Comparison of ENCODE assay signal across 1 cellular context in the genomic region with DNA sequence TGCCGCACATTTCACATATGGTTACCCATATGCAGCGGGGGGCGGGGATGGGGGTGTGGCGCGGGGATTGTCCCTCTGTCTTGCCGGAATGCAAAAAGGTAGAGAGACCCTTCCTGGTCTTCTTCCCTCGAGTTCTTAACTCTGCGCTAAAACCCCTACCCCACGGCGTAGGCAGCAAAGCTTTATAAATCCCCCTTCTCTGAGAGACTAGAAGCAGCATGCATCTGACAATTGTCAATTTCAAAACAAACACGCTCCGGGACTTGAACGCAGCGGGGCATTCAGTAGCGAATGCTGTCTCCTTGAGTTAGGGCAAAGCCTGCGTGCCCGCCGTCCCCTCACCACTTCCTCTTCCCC.
TF ChIP-seq lines count a peak whose summit lies in the region.

No MANE protein-coding gene starts in this region.

TF ChIP-seq in GM23338, 12 proteins besides CTCF, POLR2A, EP300 and RAD21 (continued from another document):
- TF ChIP-seq, protein P1, sequence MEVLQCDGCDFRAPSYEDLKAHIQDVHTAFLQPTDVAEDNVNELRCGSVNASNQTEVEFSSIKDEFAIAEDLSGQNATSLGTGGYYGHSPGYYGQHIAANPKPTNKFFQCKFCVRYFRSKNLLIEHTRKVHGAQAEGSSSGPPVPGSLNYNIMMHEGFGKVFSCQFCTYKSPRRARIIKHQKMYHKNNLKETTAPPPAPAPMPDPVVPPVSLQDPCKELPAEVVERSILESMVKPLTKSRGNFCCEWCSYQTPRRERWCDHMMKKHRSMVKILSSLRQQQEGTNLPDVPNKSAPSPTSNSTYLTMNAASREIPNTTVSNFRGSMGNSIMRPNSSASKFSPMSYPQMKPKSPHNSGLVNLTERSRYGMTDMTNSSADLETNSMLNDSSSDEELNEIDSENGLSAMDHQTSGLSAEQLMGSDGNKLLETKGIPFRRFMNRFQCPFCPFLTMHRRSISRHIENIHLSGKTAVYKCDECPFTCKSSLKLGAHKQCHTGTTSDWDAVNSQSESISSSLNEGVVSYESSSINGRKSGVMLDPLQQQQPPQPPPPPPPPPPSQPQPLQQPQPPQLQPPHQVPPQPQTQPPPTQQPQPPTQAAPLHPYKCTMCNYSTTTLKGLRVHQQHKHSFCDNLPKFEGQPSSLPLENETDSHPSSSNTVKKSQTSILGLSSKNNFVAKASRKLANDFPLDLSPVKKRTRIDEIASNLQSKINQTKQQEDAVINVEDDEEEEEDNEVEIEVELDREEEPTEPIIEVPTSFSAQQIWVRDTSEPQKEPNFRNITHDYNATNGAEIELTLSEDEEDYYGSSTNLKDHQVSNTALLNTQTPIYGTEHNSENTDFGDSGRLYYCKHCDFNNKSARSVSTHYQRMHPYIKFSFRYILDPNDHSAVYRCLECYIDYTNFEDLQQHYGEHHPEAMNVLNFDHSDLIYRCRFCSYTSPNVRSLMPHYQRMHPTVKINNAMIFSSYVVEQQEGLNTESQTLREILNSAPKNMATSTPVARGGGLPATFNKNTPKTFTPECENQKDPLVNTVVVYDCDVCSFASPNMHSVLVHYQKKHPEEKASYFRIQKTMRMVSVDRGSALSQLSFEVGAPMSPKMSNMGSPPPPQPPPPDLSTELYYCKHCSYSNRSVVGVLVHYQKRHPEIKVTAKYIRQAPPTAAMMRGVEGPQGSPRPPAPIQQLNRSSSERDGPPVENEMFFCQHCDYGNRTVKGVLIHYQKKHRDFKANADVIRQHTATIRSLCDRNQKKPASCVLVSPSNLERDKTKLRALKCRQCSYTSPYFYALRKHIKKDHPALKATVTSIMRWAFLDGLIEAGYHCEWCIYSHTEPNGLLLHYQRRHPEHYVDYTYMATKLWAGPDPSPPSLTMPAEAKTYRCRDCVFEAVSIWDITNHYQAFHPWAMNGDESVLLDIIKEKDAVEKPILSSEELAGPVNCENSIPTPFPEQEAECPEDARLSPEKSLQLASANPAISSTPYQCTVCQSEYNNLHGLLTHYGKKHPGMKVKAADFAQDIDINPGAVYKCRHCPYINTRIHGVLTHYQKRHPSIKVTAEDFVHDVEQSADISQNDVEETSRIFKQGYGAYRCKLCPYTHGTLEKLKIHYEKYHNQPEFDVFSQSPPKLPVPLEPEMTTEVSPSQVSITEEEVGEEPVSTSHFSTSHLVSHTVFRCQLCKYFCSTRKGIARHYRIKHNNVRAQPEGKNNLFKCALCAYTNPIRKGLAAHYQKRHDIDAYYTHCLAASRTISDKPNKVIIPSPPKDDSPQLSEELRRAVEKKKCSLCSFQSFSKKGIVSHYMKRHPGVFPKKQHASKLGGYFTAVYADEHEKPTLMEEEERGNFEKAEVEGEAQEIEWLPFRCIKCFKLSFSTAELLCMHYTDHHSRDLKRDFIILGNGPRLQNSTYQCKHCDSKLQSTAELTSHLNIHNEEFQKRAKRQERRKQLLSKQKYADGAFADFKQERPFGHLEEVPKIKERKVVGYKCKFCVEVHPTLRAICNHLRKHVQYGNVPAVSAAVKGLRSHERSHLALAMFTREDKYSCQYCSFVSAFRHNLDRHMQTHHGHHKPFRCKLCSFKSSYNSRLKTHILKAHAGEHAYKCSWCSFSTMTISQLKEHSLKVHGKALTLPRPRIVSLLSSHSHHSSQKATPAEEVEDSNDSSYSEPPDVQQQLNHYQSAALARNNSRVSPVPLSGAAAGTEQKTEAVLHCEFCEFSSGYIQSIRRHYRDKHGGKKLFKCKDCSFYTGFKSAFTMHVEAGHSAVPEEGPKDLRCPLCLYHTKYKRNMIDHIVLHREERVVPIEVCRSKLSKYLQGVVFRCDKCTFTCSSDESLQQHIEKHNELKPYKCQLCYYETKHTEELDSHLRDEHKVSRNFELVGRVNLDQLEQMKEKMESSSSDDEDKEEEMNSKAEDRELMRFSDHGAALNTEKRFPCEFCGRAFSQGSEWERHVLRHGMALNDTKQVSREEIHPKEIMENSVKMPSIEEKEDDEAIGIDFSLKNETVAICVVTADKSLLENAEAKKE (CRISPR knock-in tag; IDR thresholded peaks at IDR 0.05), result no peak
- no peak for TF ChIP-seq CREB1 (CRISPR knock-in tag; IDR thresholded peaks at IDR 0.05; ENCODE audit: low read depth)
- TF ChIP-seq, protein P2, sequence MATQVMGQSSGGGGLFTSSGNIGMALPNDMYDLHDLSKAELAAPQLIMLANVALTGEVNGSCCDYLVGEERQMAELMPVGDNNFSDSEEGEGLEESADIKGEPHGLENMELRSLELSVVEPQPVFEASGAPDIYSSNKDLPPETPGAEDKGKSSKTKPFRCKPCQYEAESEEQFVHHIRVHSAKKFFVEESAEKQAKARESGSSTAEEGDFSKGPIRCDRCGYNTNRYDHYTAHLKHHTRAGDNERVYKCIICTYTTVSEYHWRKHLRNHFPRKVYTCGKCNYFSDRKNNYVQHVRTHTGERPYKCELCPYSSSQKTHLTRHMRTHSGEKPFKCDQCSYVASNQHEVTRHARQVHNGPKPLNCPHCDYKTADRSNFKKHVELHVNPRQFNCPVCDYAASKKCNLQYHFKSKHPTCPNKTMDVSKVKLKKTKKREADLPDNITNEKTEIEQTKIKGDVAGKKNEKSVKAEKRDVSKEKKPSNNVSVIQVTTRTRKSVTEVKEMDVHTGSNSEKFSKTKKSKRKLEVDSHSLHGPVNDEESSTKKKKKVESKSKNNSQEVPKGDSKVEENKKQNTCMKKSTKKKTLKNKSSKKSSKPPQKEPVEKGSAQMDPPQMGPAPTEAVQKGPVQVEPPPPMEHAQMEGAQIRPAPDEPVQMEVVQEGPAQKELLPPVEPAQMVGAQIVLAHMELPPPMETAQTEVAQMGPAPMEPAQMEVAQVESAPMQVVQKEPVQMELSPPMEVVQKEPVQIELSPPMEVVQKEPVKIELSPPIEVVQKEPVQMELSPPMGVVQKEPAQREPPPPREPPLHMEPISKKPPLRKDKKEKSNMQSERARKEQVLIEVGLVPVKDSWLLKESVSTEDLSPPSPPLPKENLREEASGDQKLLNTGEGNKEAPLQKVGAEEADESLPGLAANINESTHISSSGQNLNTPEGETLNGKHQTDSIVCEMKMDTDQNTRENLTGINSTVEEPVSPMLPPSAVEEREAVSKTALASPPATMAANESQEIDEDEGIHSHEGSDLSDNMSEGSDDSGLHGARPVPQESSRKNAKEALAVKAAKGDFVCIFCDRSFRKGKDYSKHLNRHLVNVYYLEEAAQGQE (IDR thresholded peaks at IDR 0.05; ENCODE audit: unreplicated experiment), result no peak
- TF ChIP-seq NANOG (IDR thresholded peaks at IDR 0.05; ENCODE audit: borderline replicate concordance), result no peak
